ENCODE assay signal across 1 cellular context in the genomic region with DNA sequence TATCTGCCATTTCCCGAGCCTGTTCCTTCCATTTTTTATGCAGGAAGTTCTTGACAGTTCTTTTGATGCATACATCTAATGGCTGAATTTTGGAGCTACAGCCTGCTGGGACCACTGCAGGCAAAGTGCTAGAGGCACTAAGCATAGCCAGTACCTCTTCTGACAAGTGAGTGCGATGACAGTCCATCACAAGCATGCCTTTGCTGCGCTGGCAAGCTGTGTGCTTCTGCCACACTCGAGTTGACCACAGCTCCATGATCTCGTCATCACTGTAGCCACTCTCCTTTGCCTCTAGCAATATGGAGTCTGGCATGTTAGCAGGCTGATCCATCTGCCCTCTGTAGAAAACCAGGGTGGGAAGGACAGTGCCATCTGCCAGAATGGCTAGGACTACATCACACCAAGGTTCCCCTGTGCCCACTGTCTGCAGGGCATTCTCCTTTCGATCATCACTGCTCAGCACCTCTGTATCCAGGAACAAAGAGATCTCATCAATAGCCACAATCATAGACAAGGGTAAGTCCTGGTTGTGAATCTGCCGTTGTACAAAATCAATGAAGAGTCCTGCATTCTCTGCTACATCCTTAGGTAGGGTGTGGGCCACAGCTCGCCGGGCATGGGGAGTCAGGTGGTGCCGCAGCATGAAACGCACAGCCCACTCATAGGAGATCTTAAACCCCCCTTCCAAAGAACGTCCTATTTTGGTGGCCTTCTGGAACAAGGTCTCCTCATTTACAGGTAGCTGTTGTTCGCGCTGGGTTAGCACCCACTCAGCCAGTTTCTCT.
TF ChIP-seq lines count a peak whose summit lies in the region.

No MANE protein-coding gene starts in this region.

TF ChIP-seq in endothelial cell of umbilical vein, 7 proteins besides CTCF, POLR2A, EP300 and RAD21:
- TF ChIP-seq GATA2 (IDR thresholded peaks at IDR 0.05; ENCODE audit: insufficient read depth, insufficient read length, low read depth, low read length): no peak
- TF ChIP-seq MYC (IDR thresholded peaks at IDR 0.05; ENCODE audit: low read depth, low read length): no peak
- TF ChIP-seq, protein P1, sequence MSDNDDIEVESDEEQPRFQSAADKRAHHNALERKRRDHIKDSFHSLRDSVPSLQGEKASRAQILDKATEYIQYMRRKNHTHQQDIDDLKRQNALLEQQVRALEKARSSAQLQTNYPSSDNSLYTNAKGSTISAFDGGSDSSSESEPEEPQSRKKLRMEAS (IDR thresholded peaks at IDR 0.05; ENCODE audit: insufficient read depth, insufficient read length): no peak
- no peak for TF ChIP-seq POLR2AphosphoS5 (IDR thresholded peaks at IDR 0.05; ENCODE audit: insufficient read depth, low read depth, low read length)
- no peak for TF ChIP-seq EZH2 (IDR thresholded peaks at IDR 0.05; ENCODE audit: borderline replicate concordance, low read depth, low read length, severe bottlenecking)
- TF ChIP-seq JUN (IDR thresholded peaks at IDR 0.05; ENCODE audit: borderline replicate concordance, insufficient read depth, insufficient read length, low read depth): no peak
- TF ChIP-seq FOS (IDR thresholded peaks at IDR 0.05; ENCODE audit: borderline replicate concordance, insufficient read depth, low read length): no peak
